9 cellular contexts compared by ENCODE assay signal in genomic region chr2:235087812-235088607, GRCh38.
DNase-seq lines count a peak whose midpoint lies in the region; ATAC-seq and TF ChIP-seq lines count a peak whose summit lies in the region.
"Had no signal": no experiment of that assay in that cellular context is flagged by ENCODE, and none has a peak within 500 bp of the region (broad histone marks: within the 10 kb centered on the region; RNA-seq: fewer than 3 reads in every experiment).

No MANE protein-coding gene starts in this region.

- H3K4me1 ChIP-seq in muscle layer of colon (ENCODE audit: insufficient read depth, low read length): no peaks in the 10 kb centered on the region

- H3K4me1 Mint-ChIP-seq in type B pancreatic cell (ENCODE audit: unreplicated experiment): peaks cover 26% of the 10 kb centered on the region

- no peaks in the 10 kb centered on the region for H3K36me3 Mint-ChIP-seq in type B pancreatic cell

- peak overlapping the region in 1 of 2 donors; percentile 19 for H3K4me3 ChIP-seq in muscle layer of colon (ENCODE audit: low read depth in 1 of 2, low read length in 2 of 2)

- no peaks in the 10 kb centered on the region for H3K36me3 ChIP-seq in muscle layer of colon (ENCODE audit: insufficient read depth, low read length)

- H3K27me3 ChIP-seq in muscle layer of colon (ENCODE audit: control insufficient read depth in 1 of 2, insufficient read depth in 2 of 2, low read length in 2 of 2): no peaks in the 10 kb centered on the region

- DNase-seq in NCI-H146 (lab: John Stamatoyannopoulos, UW) (peak; percentile 38), NCI-H146 treated with DMSO at 0.1 percent for 48 hours (lab: John Stamatoyannopoulos, UW; ENCODE audit: unreplicated experiment) (no peak), type B pancreatic cell (ENCODE audit: extremely low spot score, unreplicated experiment) (peak; percentile 74), NCI-H526 (lab: John Stamatoyannopoulos, UW) (no peak), cortex of kidney (lab: John Stamatoyannopoulos, UW) (no peak)
- DNase-seq in stimulated activated CD4-positive, alpha-beta T cell treated with anti-CD3 and anti-CD28 coated beads, Interleukin-12 subunit alpha, Interleukin-12 subunit beta, amount 100 ng/mL, for 4 hours: no peak
- DNase-seq: NCI-H187 treated with DMSO at 0.1 percent for 48 hours had no signal

- no peaks in the 10 kb centered on the region for H3K27me3 Mint-ChIP-seq in type B pancreatic cell

- TF ChIP-seq CTCF in type B pancreatic cell (conservative IDR thresholded peaks at IDR 0.05): peak; percentile 44

- H3K9me3 Mint-ChIP-seq in type B pancreatic cell: peaks cover 3% of the 10 kb centered on the region

- ATAC-seq in esophagus mucosa: peak; percentile 32

- peak overlapping the region; percentile 74 for H3K4me3 Mint-ChIP-seq in type B pancreatic cell

- peak overlapping the region; percentile 31 for H3K27ac ChIP-seq in muscle layer of colon (ENCODE audit: low read depth, low read length)

- H3K9me3 ChIP-seq in muscle layer of colon (ENCODE audit: low read length): no peaks in the 10 kb centered on the region

- H3K9ac ChIP-seq in muscle layer of colon (ENCODE audit: low read length): no peak overlapping the region

- peak overlapping the region; percentile 66 for H3K27ac Mint-ChIP-seq in type B pancreatic cell

Comparison
In these comparisons a context has a peak if more than half of its experiments do, and no peak if none do; other contexts are left out.
1. DNase-seq: peak in NCI-H146 (single experiment) and type B pancreatic cell (single experiment); none in NCI-H146 treated with DMSO at 0.1 percent for 48 hours (single experiment), NCI-H526 (0 of 2), cortex of kidney (single experiment) and stimulated activated CD4-positive, alpha-beta T cell treated with anti-CD3 and anti-CD28 coated beads, Interleukin-12 subunit alpha, Interleukin-12 subunit beta, amount 100 ng/mL, for 4 hours (single experiment).